Comparison of ENCODE assay signal across 8 cellular contexts in the genomic region with DNA sequence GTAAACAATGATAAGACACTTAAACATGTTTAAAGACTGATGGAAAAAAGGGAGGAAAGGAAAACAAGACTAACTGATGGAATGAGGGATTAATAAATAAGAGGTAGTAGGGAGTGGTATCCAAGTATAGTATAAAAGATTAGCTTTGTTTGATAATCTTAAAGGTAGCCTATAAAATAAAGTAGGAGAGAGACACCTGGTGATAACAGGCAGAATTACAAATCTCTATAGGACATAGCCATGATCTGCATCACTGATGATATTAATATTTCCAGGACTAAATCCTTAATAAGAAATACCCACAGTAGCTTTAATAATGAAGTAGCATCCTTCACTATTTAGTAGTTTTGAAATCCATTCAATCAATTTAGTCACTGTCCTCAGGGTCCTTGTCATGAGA. TPM values are rescaled to one million over a fixed set of nuclear protein-coding genes. Genes with fewer than 3 reads are reported as not detected.
DNase-seq lines count a peak whose midpoint lies in the region; ATAC-seq and TF ChIP-seq lines count a peak whose summit lies in the region.

No MANE protein-coding gene starts in this region.

- DNase-seq in ACHN (peak; percentile 51), GM12864 (ENCODE audit: low read depth) (no peak), OCI-M1 (lab: John Stamatoyannopoulos, UW) (peak; percentile 23), esophagus squamous epithelium (lab: John Stamatoyannopoulos, UW) (no peak), OCI-M2 (lab: John Stamatoyannopoulos, UW; ENCODE audit: unreplicated experiment) (no peak)
- no peak for DNase-seq in NK-92 treated with Interleukin-12 subunit alpha and Interleukin-12 subunit beta, amount 100 ng/mL, for 24 hours (lab: John Stamatoyannopoulos, UW)

- intact Hi-C loops in esophagus squamous epithelium (cut with DNase I) = loop anchor here (5.0 kb wide), 1 partner anchor 69 kb away; no protein-coding TSS in a partner anchor

- TF ChIP-seq CTCF in GM12864 (IDR thresholded peaks at IDR 0.05; ENCODE audit: low read depth, low read length, missing control alignments) (peak; percentile 32), esophagus squamous epithelium (IDR thresholded peaks at IDR 0.05) (peak; percentile 49 to 77 (median 70)), parathyroid adenoma (IDR thresholded peaks at IDR 0.05) (peak; percentile 52)

- H3K4me3 ChIP-seq in GM12864 (ENCODE audit: low read depth, low read length) (no peak overlapping the region), esophagus squamous epithelium (no peak overlapping the region), parathyroid adenoma (ENCODE audit: low read depth, low read length) (no peak overlapping the region)

- H3K4me1 ChIP-seq in esophagus squamous epithelium (no peaks in the 10 kb centered on the region), parathyroid adenoma (no peaks in the 10 kb centered on the region)

- in situ Hi-C loops in ACHN (cut with HindIII; ENCODE audit: low pct_ligation_motif_present, low pct_unique_long_range_greater_than_20kb, low sequenced_read_pairs) = no loop called here

- H2AFZ ChIP-seq in parathyroid adenoma = no peak overlapping the region

- no peak overlapping the region for H3K27ac ChIP-seq in esophagus squamous epithelium
- no peak overlapping the region for H3K27ac ChIP-seq in parathyroid adenoma

- no peak overlapping the region for H3K9ac ChIP-seq in parathyroid adenoma

- H3K36me3 ChIP-seq in esophagus squamous epithelium = no peaks in the 10 kb centered on the region
- no peaks in the 10 kb centered on the region for H3K36me3 ChIP-seq in parathyroid adenoma (ENCODE audit: control insufficient read depth, insufficient read depth, low read length)

- H3K79me2 ChIP-seq in parathyroid adenoma = no peaks in the 10 kb centered on the region

- H3K4me2 ChIP-seq in parathyroid adenoma (ENCODE audit: low read length) = no peak overlapping the region

- no peaks in the 10 kb centered on the region for H3K27me3 ChIP-seq in esophagus squamous epithelium
- no peaks in the 10 kb centered on the region for H3K27me3 ChIP-seq in parathyroid adenoma (ENCODE audit: control insufficient read depth, insufficient read depth, low read length)

- no peak for ATAC-seq in GM19023 (IDR thresholded peaks at IDR 0.05; ENCODE audit: unreplicated experiment)

- no peak for TF ChIP-seq POLR2A in esophagus squamous epithelium (IDR thresholded peaks at IDR 0.05)

- H3K9me3 ChIP-seq in esophagus squamous epithelium = no peaks in the 10 kb centered on the region
- H3K9me3 ChIP-seq in parathyroid adenoma (ENCODE audit: control insufficient read depth, low read length) = no peaks in the 10 kb centered on the region

RNA-seq across cellular contexts. Expression of a gene that starts 30.4 kb away (rescaled TPM):
- total RNA-seq in esophagus squamous epithelium = 10 to 100 TPM in 2 of 4 donors, 1 to 10 TPM in 2; 4.6 to 16.8 (median 9.0) TPM

RNA-seq across cellular contexts. Expression of a gene that starts 31.9 kb away (rescaled TPM):
- 100 to 1,000 TPM; 234 to 565 (median 415) TPM for total RNA-seq in esophagus squamous epithelium

Comparison
In these comparisons a context has a peak if more than half of its experiments do, and no peak if none do; other contexts are left out.
1. DNase-seq: peak in ACHN (single experiment) and OCI-M1 (single experiment); none in GM12864 (single experiment), esophagus squamous epithelium (single experiment), OCI-M2 (single experiment) and NK-92 treated with Interleukin-12 subunit alpha and Interleukin-12 subunit beta, amount 100 ng/mL, for 24 hours (single experiment).
2. Peak in every context shown above with its lines, with median percentiles within 50 percentile points of each other: CTCF ChIP-seq.